In genomic region chr6:12962529-12962928, GRCh38 we compare ENCODE assay signal across 16 cellular contexts.
DNase-seq lines count a peak whose midpoint lies in the region; ATAC-seq, FAIRE-seq and TF ChIP-seq lines count a peak whose summit lies in the region.
"Had no signal": no experiment of that assay in that cellular context is flagged by ENCODE, and none has a peak within 500 bp of the region (broad histone marks: within the 10 kb centered on the region; RNA-seq: fewer than 3 reads in every experiment).

No MANE protein-coding gene starts in this region.

- ATAC-seq in HepG2 (no peak), lower lobe of right lung (peak in 1 of 2 donors; percentile 4), upper lobe of right lung (peak; percentile 12), left colon (no peak), GM19467 (IDR thresholded peaks at IDR 0.05; ENCODE audit: unreplicated experiment) (no peak)
- ATAC-seq: sciatic nerve had no signal

- no peak for FAIRE-seq in HepG2 (lab: Jason Lieb, UNC)
- FAIRE-seq: GM19239 had no signal

- 68% methylated on average over 1 of the region's 1 CpG for WGBS in liver
- WGBS in HepG2 (ENCODE audit: low lambda C conversion rate) = 5% methylated on average over 1 of the region's 1 CpG

- H3K27ac ChIP-seq in liver (ENCODE audit: low read depth in 1 of 2, low read length in 2 of 2) (peak overlapping the region; percentile 33), HepG2 (ENCODE audit: extremely low read length, insufficient read depth, low read length) (no peak overlapping the region), ascending aorta (peak overlapping the region; percentile 66 to 91), lower lobe of right lung (peak overlapping the region; percentile 66), upper lobe of right lung (peak overlapping the region; percentile 78)
- H3K27ac ChIP-seq: RWPE1 had no signal

- no peak for TF ChIP-seq POLR2A in HepG2 (IDR thresholded peaks at IDR 0.05; ENCODE audit: insufficient read depth in 1 of 2, low read depth in 2 of 2, low read length in 2 of 2)

- DNase-seq in HepG2 (ENCODE audit: low spot score) = no peak
- no peak for DNase-seq in ascending aorta (ENCODE audit: low spot score in 2 of 2)
- DNase-seq in lower lobe of right lung = no peak
- no peak for DNase-seq in upper lobe of right lung
- DNase-seq in left colon = no peak
- DNase-seq in NCI-H524 treated with DMSO at 0.1 percent for 48 hours (lab: John Stamatoyannopoulos, UW) = no peak
- DNase-seq: activated CD4-positive, alpha-beta T cell treated with anti-CD3 and anti-CD28 coated beads, Interleukin-2, amount 50 U/mL, for 1 hour; hypothalamus; NCI-H2081; NCI-H748 treated with DMSO at 0.1 percent for 48 hours; stimulated activated CD4-positive, alpha-beta T cell treated with anti-CD3 and anti-CD28 coated beads, Interleukin-4, amount 100 ng/mL, for 24 hours had no signal

- peaks cover 0 to 8% (median 4%) of the 10 kb centered on the region in 4 donors for H3K4me1 ChIP-seq in liver (ENCODE audit: control insufficient read depth in 4 of 4, insufficient read depth in 4 of 4, low read length in 3 of 4)
- 0 out of 2 replicates have a peak, but pooled peaks cover 6% of the 10 kb centered on the region for H3K4me1 ChIP-seq in HepG2 (ENCODE audit: insufficient read depth, low read length)
- H3K4me1 ChIP-seq in ascending aorta = peaks cover 0 to 40% of the 10 kb centered on the region in 2 donors
- peaks cover 80% of the 10 kb centered on the region for H3K4me1 ChIP-seq in lower lobe of right lung
- H3K4me1 ChIP-seq in upper lobe of right lung = peaks cover 26% of the 10 kb centered on the region

- in situ Hi-C loops in HepG2 (cut with HindIII; ENCODE audit: extremely low pct_ligation_motif_present, low pct_unique_long_range_greater_than_20kb) = no loop called here

- H3K36me3 ChIP-seq in liver (ENCODE audit: control insufficient read depth in 4 of 4, insufficient read depth in 3 of 4, low read depth in 1 of 4, low read length in 3 of 4) (no peaks in the 10 kb centered on the region), HepG2 (replicated peaks in 1 of 2; ENCODE audit: control insufficient read depth in 1 of 2, insufficient read depth in 2 of 2, low read length in 2 of 2) (no peaks in the 10 kb centered on the region), ascending aorta (no peaks in the 10 kb centered on the region), lower lobe of right lung (no peaks in the 10 kb centered on the region), upper lobe of right lung (no peaks in the 10 kb centered on the region)

- TF ChIP-seq RAD21 in liver (IDR thresholded peaks at IDR 0.05) (no peak), HepG2 (CRISPR knock-in tag; IDR thresholded peaks at IDR 0.05) (no peak)

- H3K9me3 ChIP-seq in liver (ENCODE audit: control insufficient read depth in 4 of 4, low read length in 3 of 4) (no peaks in the 10 kb centered on the region), HepG2 (ENCODE audit: low read length) (no peaks in the 10 kb centered on the region), ascending aorta (no peaks in the 10 kb centered on the region), lower lobe of right lung (no peaks in the 10 kb centered on the region), upper lobe of right lung (no peaks in the 10 kb centered on the region)

- H3K4me2 ChIP-seq in HepG2 (ENCODE audit: low read depth, low read length) = no peak overlapping the region

- H3K9ac ChIP-seq in liver (ENCODE audit: low read depth in 1 of 2, low read length in 2 of 2) (no peak overlapping the region), HepG2 (ENCODE audit: insufficient read depth, low read depth, low read length) (no peak overlapping the region)

- H3K4me3 ChIP-seq in liver (ENCODE audit: low read depth in 1 of 3, low read length in 3 of 3) (no peak overlapping the region), HepG2 (replicated peaks in 1 of 3; ENCODE audit: insufficient read depth in 1 of 3, low read depth in 2 of 3, low read length in 3 of 3) (no peak overlapping the region), ascending aorta (peak overlapping the region in 1 of 2 donors; percentile 39), lower lobe of right lung (no peak overlapping the region), upper lobe of right lung (no peak overlapping the region)

- TF ChIP-seq EP300 in HepG2 (IDR thresholded peaks at IDR 0.05; ENCODE audit: low read depth in 2 of 2, low read length in 2 of 2) (no peak), HepG2 (CRISPR knock-in tag; IDR thresholded peaks at IDR 0.05; ENCODE audit: borderline replicate concordance) (no peak)

- intact Hi-C loops in HepG2 (cut with micrococcal nuclease; ENCODE audit: unreplicated experiment) = no loop called here
- intact Hi-C loops in ascending aorta (cut with DNase I) = no loop called here
- intact Hi-C loops in lower lobe of right lung (cut with DNase I) = no loop called here
- intact Hi-C loops in upper lobe of right lung (cut with DNase I) = no loop called here
- intact Hi-C loops in left colon (cut with DNase I, micrococcal nuclease) = no loop called here

- H4K20me1 ChIP-seq in HepG2 (ENCODE audit: insufficient read depth, low read length) = no peaks in the 10 kb centered on the region

- H3K27me3 ChIP-seq in liver (ENCODE audit: control insufficient read depth in 4 of 4, insufficient read depth in 4 of 4, low read length in 3 of 4) (peaks cover 0 to 12% (median 0%) of the 10 kb centered on the region in 4 donors), HepG2 (ENCODE audit: control insufficient read depth in 1 of 2, insufficient read depth in 2 of 2, low read length in 2 of 2) (peaks cover 3 to 44% of the 10 kb centered on the region in 2 experiments), ascending aorta (no peaks in the 10 kb centered on the region), lower lobe of right lung (ENCODE audit: low read depth) (no peaks in the 10 kb centered on the region), upper lobe of right lung (no peaks in the 10 kb centered on the region)

- H2AFZ ChIP-seq in HepG2 (ENCODE audit: low read length) = no peak overlapping the region

- CTCF ChIA-PET in HepG2 (lab: Yijun Ruan, JAX; ENCODE audit: low intra/inter-chr PET ratio, low total read pairs) = no interaction called here

- H3K79me2 ChIP-seq in HepG2 (ENCODE audit: insufficient read depth, low read length) = no peaks in the 10 kb centered on the region

- no TSS peak for BruUV-seq in HepG2 (replicated peaks; lab: Mats Ljungman, UMichigan)

- TF ChIP-seq CTCF in liver (IDR thresholded peaks at IDR 0.05; ENCODE audit: low read depth, low read length, missing input control) = no peak
- no peak for TF ChIP-seq CTCF in HepG2 (CRISPR knock-in tag; IDR thresholded peaks at IDR 0.05)
- no peak for TF ChIP-seq CTCF in ascending aorta (IDR thresholded peaks at IDR 0.05)
- TF ChIP-seq CTCF in lower lobe of right lung (IDR thresholded peaks at IDR 0.05) = no peak
- TF ChIP-seq CTCF in upper lobe of right lung (IDR thresholded peaks at IDR 0.05) = no peak

- POLR2A ChIA-PET in HepG2 (lab: Yijun Ruan, JAX) = no interaction called here

TF ChIP-seq in liver, 16 proteins besides CTCF, POLR2A, EP300 and RAD21:
- TF ChIP-seq FOXA2 (IDR thresholded peaks at IDR 0.05) (no peak), MAX (IDR thresholded peaks at IDR 0.05) (no peak), NR2F2 (IDR thresholded peaks at IDR 0.05) (no peak), YY1 (IDR thresholded peaks at IDR 0.05) (no peak), ZBTB33 (IDR thresholded peaks at IDR 0.05) (no peak)

TF ChIP-seq in HepG2, 621 proteins besides CTCF, POLR2A, EP300 and RAD21:
- TF ChIP-seq KDM4B (CRISPR knock-in tag; IDR thresholded peaks at IDR 0.05) = no peak
- no peak for TF ChIP-seq NFIB (CRISPR knock-in tag; IDR thresholded peaks at IDR 0.05; ENCODE audit: borderline replicate concordance)
- no peak for TF ChIP-seq ATM (IDR thresholded peaks at IDR 0.05; ENCODE audit: borderline replicate concordance)
- no peak for TF ChIP-seq SRY (CRISPR knock-in tag; IDR thresholded peaks at IDR 0.05)
- no peak for TF ChIP-seq ZNF839 (CRISPR knock-in tag; IDR thresholded peaks at IDR 0.05; ENCODE audit: borderline replicate concordance)
- TF ChIP-seq JUN (CRISPR knock-in tag; IDR thresholded peaks at IDR 0.05) = no peak
- TF ChIP-seq SAP130 (CRISPR knock-in tag; IDR thresholded peaks at IDR 0.05; ENCODE audit: low read depth) = no peak
- TF ChIP-seq FIP1L1 (IDR thresholded peaks at IDR 0.05; ENCODE audit: borderline replicate concordance, insufficient read depth, low read depth, low read length) = no peak
- TF ChIP-seq ZFP1 (CRISPR knock-in tag; IDR thresholded peaks at IDR 0.05) = no peak
- TF ChIP-seq ATF2 (CRISPR knock-in tag; IDR thresholded peaks at IDR 0.05) = no peak
- TF ChIP-seq, protein P1, sequence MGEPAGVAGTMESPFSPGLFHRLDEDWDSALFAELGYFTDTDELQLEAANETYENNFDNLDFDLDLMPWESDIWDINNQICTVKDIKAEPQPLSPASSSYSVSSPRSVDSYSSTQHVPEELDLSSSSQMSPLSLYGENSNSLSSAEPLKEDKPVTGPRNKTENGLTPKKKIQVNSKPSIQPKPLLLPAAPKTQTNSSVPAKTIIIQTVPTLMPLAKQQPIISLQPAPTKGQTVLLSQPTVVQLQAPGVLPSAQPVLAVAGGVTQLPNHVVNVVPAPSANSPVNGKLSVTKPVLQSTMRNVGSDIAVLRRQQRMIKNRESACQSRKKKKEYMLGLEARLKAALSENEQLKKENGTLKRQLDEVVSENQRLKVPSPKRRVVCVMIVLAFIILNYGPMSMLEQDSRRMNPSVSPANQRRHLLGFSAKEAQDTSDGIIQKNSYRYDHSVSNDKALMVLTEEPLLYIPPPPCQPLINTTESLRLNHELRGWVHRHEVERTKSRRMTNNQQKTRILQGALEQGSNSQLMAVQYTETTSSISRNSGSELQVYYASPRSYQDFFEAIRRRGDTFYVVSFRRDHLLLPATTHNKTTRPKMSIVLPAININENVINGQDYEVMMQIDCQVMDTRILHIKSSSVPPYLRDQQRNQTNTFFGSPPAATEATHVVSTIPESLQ (CRISPR knock-in tag; conservative IDR thresholded peaks at IDR 0.05) = no peak
